15 cellular contexts compared by ENCODE assay signal in genomic region chr18:5534845-5535244, GRCh38. TPM values are rescaled to one million over a fixed set of nuclear protein-coding genes. Genes with fewer than 3 reads are reported as not detected.
DNase-seq lines count a peak whose midpoint lies in the region; ATAC-seq and TF ChIP-seq lines count a peak whose summit lies in the region.
"Had no signal": no experiment of that assay in that cellular context is flagged by ENCODE, and none has a peak within 500 bp of the region (broad histone marks: within the 10 kb centered on the region; RNA-seq: fewer than 3 reads in every experiment).

No MANE protein-coding gene starts in this region.

- TF ChIP-seq POLR2A in gastrocnemius medialis (IDR thresholded peaks at IDR 0.05), result no peak

- no peak overlapping the region for H3K27ac ChIP-seq in gastrocnemius medialis
- H3K27ac ChIP-seq: Peyer's patch had no signal

- no peaks in the 10 kb centered on the region for H3K4me1 ChIP-seq in gastrocnemius medialis
- H3K4me1 ChIP-seq: Caco-2, Peyer's patch had no signal

- ATAC-seq in gastrocnemius medialis (no peak), sciatic nerve (no peak)

- in situ Hi-C loops in gastrocnemius medialis (cut with MboI; ENCODE audit: low sequenced_read_pairs in 4 of 4), result loop anchor here in 2 of 4 donors (25.0 kb wide), 2 partner anchors 98 to 102 kb away; no protein-coding TSS in a partner anchor

- DNase-seq in activated naive CD4-positive, alpha-beta T cell treated with anti-CD3 and anti-CD28 coated beads for 36 hours, result peak; percentile 44
- DNase-seq in activated naive CD4-positive, alpha-beta T cell treated with anti-CD3 and anti-CD28 coated beads, Interleukin-2, amount 10 ng/mL, durations not matched to agents 7 days and 5 days, result no peak
- DNase-seq in M059J (ENCODE audit: low read depth) (peak; percentile 24), epithelial cell of proximal tubule (ENCODE audit: low read depth) (peak; percentile 80), gastrocnemius medialis (no peak), NOMO-1 treated with dmso at 0.1 percent for 144 hours (lab: John Stamatoyannopoulos, UW; ENCODE audit: unreplicated experiment) (no peak), sciatic nerve (ENCODE audit: low spot score) (no peak)
- DNase-seq: Caco-2; CD4-positive, CD25-positive, alpha-beta regulatory T cell; NCI-H187; NCI-H226; NCI-H524 treated with DMSO at 0.1 percent for 48 hours; Peyer's patch; Right ventricle myocardium superior had no signal

- no peaks in the 10 kb centered on the region for H3K36me3 Mint-ChIP-seq in activated naive CD4-positive, alpha-beta T cell treated with anti-CD3 and anti-CD28 coated beads for 36 hours (ENCODE audit: low read depth)
- no peaks in the 10 kb centered on the region for H3K36me3 Mint-ChIP-seq in activated naive CD4-positive, alpha-beta T cell treated with anti-CD3 and anti-CD28 coated beads, Interleukin-2, amount 10 ng/mL, durations not matched to agents 7 days and 5 days
- H3K36me3 Mint-ChIP-seq: CD4-positive, CD25-positive, alpha-beta regulatory T cell had no signal

- peaks cover 6% of the 10 kb centered on the region for H3K4me1 Mint-ChIP-seq in activated naive CD4-positive, alpha-beta T cell treated with anti-CD3 and anti-CD28 coated beads for 36 hours (ENCODE audit: low read depth)
- no peaks in the 10 kb centered on the region for H3K4me1 Mint-ChIP-seq in activated naive CD4-positive, alpha-beta T cell treated with anti-CD3 and anti-CD28 coated beads, Interleukin-2, amount 10 ng/mL, durations not matched to agents 7 days and 5 days
- H3K4me1 Mint-ChIP-seq: B cell; CD4-positive, CD25-positive, alpha-beta regulatory T cell had no signal

- TF ChIP-seq CTCF in epithelial cell of proximal tubule (conservative IDR thresholded peaks at IDR 0.05; ENCODE audit: low read depth, low read length), result no peak
- TF ChIP-seq CTCF in gastrocnemius medialis (IDR thresholded peaks at IDR 0.05 in 4 of 5, conservative IDR thresholded peaks at IDR 0.05 in 1 of 5), result no peak

- H3K27me3 ChIP-seq in gastrocnemius medialis, result no peaks in the 10 kb centered on the region
- H3K27me3 ChIP-seq: Peyer's patch had no signal

- no peak overlapping the region for H3K4me3 Mint-ChIP-seq in activated naive CD4-positive, alpha-beta T cell treated with anti-CD3 and anti-CD28 coated beads for 36 hours
- no peak overlapping the region for H3K4me3 Mint-ChIP-seq in activated naive CD4-positive, alpha-beta T cell treated with anti-CD3 and anti-CD28 coated beads, Interleukin-2, amount 10 ng/mL, durations not matched to agents 7 days and 5 days
- H3K4me3 Mint-ChIP-seq: B cell; CD4-positive, CD25-positive, alpha-beta regulatory T cell had no signal

- intact Hi-C loops in activated naive CD4-positive, alpha-beta T cell treated with anti-CD3 and anti-CD28 coated beads for 36 hours (cut with micrococcal nuclease), result loop anchor here (1.0 kb wide), 1 partner anchor 78 kb away; no protein-coding TSS in a partner anchor
- intact Hi-C loops in gastrocnemius medialis (cut with DNase I; ENCODE audit: low total_unique reads), result no loop called here
- intact Hi-C loops in sciatic nerve (cut with DNase I), result no loop called here

- no peaks in the 10 kb centered on the region for H3K36me3 ChIP-seq in gastrocnemius medialis
- H3K36me3 ChIP-seq: Peyer's patch had no signal

- no peaks in the 10 kb centered on the region for H3K9me3 Mint-ChIP-seq in activated naive CD4-positive, alpha-beta T cell treated with anti-CD3 and anti-CD28 coated beads for 36 hours
- H3K9me3 Mint-ChIP-seq in activated naive CD4-positive, alpha-beta T cell treated with anti-CD3 and anti-CD28 coated beads, Interleukin-2, amount 10 ng/mL, durations not matched to agents 7 days and 5 days, result no peaks in the 10 kb centered on the region

- CTCF ChIA-PET in activated naive CD4-positive, alpha-beta T cell treated with anti-CD3 and anti-CD28 coated beads for 36 hours (lab: Charles Lee), result no interaction called here
- CTCF ChIA-PET in activated naive CD4-positive, alpha-beta T cell treated with anti-CD3 and anti-CD28 coated beads, Interleukin-2, amount 10 ng/mL, durations not matched to agents 7 days and 5 days (lab: Charles Lee), result no interaction called here

- H3K9me3 ChIP-seq in gastrocnemius medialis, result no peaks in the 10 kb centered on the region
- H3K9me3 ChIP-seq: Caco-2, Peyer's patch had no signal

- no peak overlapping the region for H3K27ac Mint-ChIP-seq in activated naive CD4-positive, alpha-beta T cell treated with anti-CD3 and anti-CD28 coated beads for 36 hours
- no peak overlapping the region for H3K27ac Mint-ChIP-seq in activated naive CD4-positive, alpha-beta T cell treated with anti-CD3 and anti-CD28 coated beads, Interleukin-2, amount 10 ng/mL, durations not matched to agents 7 days and 5 days
- H3K27ac Mint-ChIP-seq: B cell; CD4-positive, CD25-positive, alpha-beta regulatory T cell had no signal

- H3K4me3 ChIP-seq in epithelial cell of proximal tubule (ENCODE audit: low read depth, low read length) (no peak overlapping the region), gastrocnemius medialis (no peak overlapping the region)
- H3K4me3 ChIP-seq: Peyer's patch had no signal

- peaks cover 20% of the 10 kb centered on the region for H3K27me3 Mint-ChIP-seq in activated naive CD4-positive, alpha-beta T cell treated with anti-CD3 and anti-CD28 coated beads for 36 hours (ENCODE audit: low read depth)
- peaks cover 4% of the 10 kb centered on the region for H3K27me3 Mint-ChIP-seq in activated naive CD4-positive, alpha-beta T cell treated with anti-CD3 and anti-CD28 coated beads, Interleukin-2, amount 10 ng/mL, durations not matched to agents 7 days and 5 days

RNA-seq across cellular contexts. Expression of gene EPB41L3, which starts 9.0 kb away (rescaled TPM):
- 1 to 10 TPM; 7.2 to 8.7 TPM for total RNA-seq in activated naive CD4-positive, alpha-beta T cell treated with anti-CD3 and anti-CD28 coated beads for 36 hours
- 2.7 and 4.1 TPM in 2 replicates for total RNA-seq in M059J (2014; rRNA removed; shearing (Covaris generic))
- 51.1 and 79.6 TPM in 2 replicates for total RNA-seq in epithelial cell of proximal tubule
- total RNA-seq in gastrocnemius medialis, result 10 to 100 TPM in 3 of 4 donors, 1 to 10 TPM in 1; 9.2 to 24.4 (median 14.5) TPM
- 73.1 TPM for total RNA-seq in sciatic nerve

Comparison
In these comparisons a context has a peak if more than half of its experiments do, and no peak if none do; other contexts are left out.
1. DNase-seq: peak in activated naive CD4-positive, alpha-beta T cell treated with anti-CD3 and anti-CD28 coated beads for 36 hours (single experiment), M059J (single experiment) and epithelial cell of proximal tubule (single experiment); none in activated naive CD4-positive, alpha-beta T cell treated with anti-CD3 and anti-CD28 coated beads, Interleukin-2, amount 10 ng/mL, durations not matched to agents 7 days and 5 days (single experiment), gastrocnemius medialis (0 of 2), NOMO-1 treated with dmso at 0.1 percent for 144 hours (single experiment) and sciatic nerve (single experiment).